8 cellular contexts compared by ENCODE assay signal in genomic region chr16:67528870-67529638, GRCh38. TPM values are rescaled to one million over a fixed set of nuclear protein-coding genes. Genes with fewer than 3 reads are reported as not detected.
DNase-seq lines count a peak whose midpoint lies in the region; ATAC-seq and TF ChIP-seq lines count a peak whose summit lies in the region.

No MANE protein-coding gene starts in this region.

- CTCF ChIA-PET in GM10248 (lab: Yijun Ruan, JAX) = interaction anchor here (1.1 to 20.3 kb wide), 10 partner anchors 8 to 136 kb away, joined by 3 to 357 read pairs (median 6); partner anchors contain the start of genes ACD, ATP6V0D1, C16orf86 and CARMIL2

- peak overlapping the region; percentile 40 for H2AFZ ChIP-seq in osteoblast (ENCODE audit: low read length)

- H4K20me1 ChIP-seq in osteoblast (ENCODE audit: insufficient read depth, low read length) = peaks cover 34% of the 10 kb centered on the region

- peaks cover 47% of the 10 kb centered on the region for H3K79me2 ChIP-seq in osteoblast (ENCODE audit: insufficient read depth, low read length)

- DNase-seq in GM10248 (ENCODE audit: extremely low spot score) (peak; percentile 41), foreskin fibroblast (peak in 1 of 2 donors; percentile 74), osteoblast (ENCODE audit: insufficient read length, low spot score, missing footprints) (peak; percentile 96), activated gamma-delta T cell (lab: John Stamatoyannopoulos, UW) (no peak)
- peak; percentile 55 to 56 for DNase-seq in activated T-cell treated with anti-CD3 and anti-CD28 coated beads, Interleukin-2, amount 50 U/mL, for 48 hours

- no peak for TF ChIP-seq RAD21 in Ishikawa (IDR thresholded peaks at IDR 0.05; ENCODE audit: low read depth)

- POLR2A ChIA-PET in GM10248 (lab: Yijun Ruan, JAX) = interaction anchor here (0.9 to 1.6 kb wide), 2 partner anchors 8 to 14 kb away, joined by 3 to 8 read pairs; no protein-coding TSS in a partner anchor

- peaks cover 4% of the 10 kb centered on the region for H3K36me3 ChIP-seq in osteoblast (ENCODE audit: insufficient read depth, low read length)

- no peak for ATAC-seq in HG03342 (IDR thresholded peaks at IDR 0.05; ENCODE audit: unreplicated experiment)
- no peak for ATAC-seq in GM18870 (IDR thresholded peaks at IDR 0.05; ENCODE audit: unreplicated experiment)

- peaks cover 27% of the 10 kb centered on the region for H3K4me1 ChIP-seq in osteoblast (ENCODE audit: insufficient read depth, low read length)

- no peak for TF ChIP-seq CTCF in GM10248 (IDR thresholded peaks at IDR 0.05; ENCODE audit: control extremely low read depth, extremely low read depth, low read depth, missing control alignments)
- no peak for TF ChIP-seq CTCF in foreskin fibroblast (IDR thresholded peaks at IDR 0.05; ENCODE audit: low read depth, low read length)
- TF ChIP-seq CTCF in osteoblast (IDR thresholded peaks at IDR 0.05; ENCODE audit: extremely low read depth, low read depth, low read length) = no peak

- no peak; the same call in 1 of the 2 replicates for TF ChIP-seq EP300 in Ishikawa (IDR thresholded peaks at IDR 0.05; ENCODE audit: borderline replicate concordance)

- H3K9me3 ChIP-seq in osteoblast (ENCODE audit: low read depth, low read length) = no peaks in the 10 kb centered on the region

- peak overlapping the region; percentile 91 for H3K4me2 ChIP-seq in osteoblast (ENCODE audit: insufficient read depth, low read length)

- peak overlapping the region; percentile 70 for H3K27ac ChIP-seq in osteoblast (ENCODE audit: low read depth, low read length)

- H3K4me3 ChIP-seq in foreskin fibroblast (ENCODE audit: low read depth in 1 of 2, low read length in 2 of 2) (peak overlapping the region; percentile 90 to 95), osteoblast (ENCODE audit: insufficient read depth, low read length) (peak overlapping the region; percentile 95)

- no peaks in the 10 kb centered on the region for H3K27me3 ChIP-seq in osteoblast (ENCODE audit: insufficient read depth, low read length)

TF ChIP-seq in Ishikawa, 13 proteins besides CTCF, POLR2A, EP300 and RAD21:
- TF ChIP-seq TEAD4 (IDR thresholded peaks at IDR 0.05) = no peak
- TF ChIP-seq, protein P1, sequence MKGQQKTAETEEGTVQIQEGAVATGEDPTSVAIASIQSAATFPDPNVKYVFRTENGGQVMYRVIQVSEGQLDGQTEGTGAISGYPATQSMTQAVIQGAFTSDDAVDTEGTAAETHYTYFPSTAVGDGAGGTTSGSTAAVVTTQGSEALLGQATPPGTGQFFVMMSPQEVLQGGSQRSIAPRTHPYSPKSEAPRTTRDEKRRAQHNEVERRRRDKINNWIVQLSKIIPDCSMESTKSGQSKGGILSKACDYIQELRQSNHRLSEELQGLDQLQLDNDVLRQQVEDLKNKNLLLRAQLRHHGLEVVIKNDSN (IDR thresholded peaks at IDR 0.05) = no peak
- no peak for TF ChIP-seq EGR1 (IDR thresholded peaks at IDR 0.05)
- peak; percentile 73; the same call in 1 of the 2 replicates for TF ChIP-seq ZBTB7A (IDR thresholded peaks at IDR 0.05; ENCODE audit: low read depth)
- no peak for TF ChIP-seq REST (IDR thresholded peaks at IDR 0.05; ENCODE audit: low read depth)
- no peak for TF ChIP-seq NFIC (IDR thresholded peaks at IDR 0.05)
- TF ChIP-seq MAX (IDR thresholded peaks at IDR 0.05) = peak; percentile 12; the same call in 1 of the 2 replicates
- TF ChIP-seq YY1 (IDR thresholded peaks at IDR 0.05; ENCODE audit: low read depth) = no peak
- TF ChIP-seq TCF12 (IDR thresholded peaks at IDR 0.05; ENCODE audit: low read depth) = no peak
TF ChIP-seq in Ishikawa: peak in this region for 2.

RNA-seq across cellular contexts. Expression of gene RIPOR1, which starts 0.4 kb away (rescaled TPM):
- 36.6 and 38.0 TPM in 2 replicates for total RNA-seq in osteoblast

RNA-seq across cellular contexts. Expression of gene CTCF, which starts 33.3 kb away (rescaled TPM):
- total RNA-seq in osteoblast = 29.3 and 31.8 TPM in 2 replicates

RNA-seq across cellular contexts. Expression of gene AGRP, which starts 45.7 kb away (rescaled TPM):
- total RNA-seq in osteoblast = not detected in 2 replicates

RNA-seq across cellular contexts. Expression of gene ATP6V0D1, which starts 48.1 kb away (rescaled TPM):
- total RNA-seq in osteoblast = 146 and 158 TPM in 2 replicates
